19 cellular contexts compared by ENCODE assay signal in the genomic region with DNA sequence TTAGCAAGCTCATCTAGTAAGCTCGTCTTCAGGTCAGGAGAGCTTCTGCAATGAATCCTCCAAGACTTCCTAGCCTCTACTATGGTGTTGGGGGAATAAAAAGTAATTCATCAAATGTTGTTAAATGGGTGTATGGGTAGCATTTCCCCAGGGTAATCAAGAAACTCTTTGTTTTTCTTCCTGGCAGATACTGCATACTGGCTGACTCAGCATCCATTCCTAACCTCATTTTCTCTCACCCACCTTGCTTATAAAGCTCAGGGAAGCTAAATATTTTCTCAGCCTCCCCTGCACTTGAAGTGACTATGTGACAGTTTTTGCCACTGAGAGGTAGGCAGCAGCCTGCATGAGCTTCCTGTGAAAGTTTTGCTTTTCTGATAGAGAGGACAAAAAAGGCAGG.
"Had no signal": no experiment of that assay in that cellular context is flagged by ENCODE, and none has a peak within 500 bp of the region (broad histone marks: within the 10 kb centered on the region; RNA-seq: fewer than 3 reads in every experiment).

No MANE protein-coding gene starts in this region.

- H3K4me3 Mint-ChIP-seq: activated CD4-positive, alpha-beta memory T cell treated with anti-CD3 and anti-CD28 coated beads, Interleukin-2, amount 10 ng/mL, durations not matched to agents 7 days and 5 days; activated CD8-positive, alpha-beta memory T cell treated with anti-CD3 and anti-CD28 coated beads, Interleukin-2, amount 10 ng/mL, durations not matched to agents 7 days and 5 days; activated naive CD8-positive, alpha-beta T cell treated with anti-CD3 and anti-CD28 coated beads for 36 hours; endodermal cell; naive B cell; neural crest cell; stimulated activated naive CD8-positive, alpha-beta T cell treated with anti-CD3 and anti-CD28 coated beads, Interleukin-15, amount 100 ng/mL, for 72 hours had no signal

- H3K4me1 ChIP-seq: gastrocnemius medialis, left ventricle myocardium inferior, prostate gland had no signal

- H3K27ac ChIP-seq: cardiac muscle cell, gastrocnemius medialis, left ventricle myocardium inferior, prostate gland, suprapubic skin had no signal

- H3K27me3 Mint-ChIP-seq: stimulated activated naive CD8-positive, alpha-beta T cell treated with anti-CD3 and anti-CD28 coated beads, Interleukin-15, amount 100 ng/mL, for 72 hours had no signal

- H3K9me3 Mint-ChIP-seq: activated CD4-positive, alpha-beta memory T cell treated with anti-CD3 and anti-CD28 coated beads, Interleukin-2, amount 10 ng/mL, durations not matched to agents 7 days and 5 days; activated naive CD8-positive, alpha-beta T cell treated with anti-CD3 and anti-CD28 coated beads for 36 hours; endodermal cell; stimulated activated naive CD8-positive, alpha-beta T cell treated with anti-CD3 and anti-CD28 coated beads, Interleukin-15, amount 100 ng/mL, for 72 hours had no signal

- H3K27ac Mint-ChIP-seq: activated CD4-positive, alpha-beta memory T cell treated with anti-CD3 and anti-CD28 coated beads, Interleukin-2, amount 10 ng/mL, durations not matched to agents 7 days and 5 days; activated CD8-positive, alpha-beta memory T cell treated with anti-CD3 and anti-CD28 coated beads, Interleukin-2, amount 10 ng/mL, durations not matched to agents 7 days and 5 days; activated naive CD8-positive, alpha-beta T cell treated with anti-CD3 and anti-CD28 coated beads for 36 hours; endodermal cell; naive B cell; stimulated activated naive CD8-positive, alpha-beta T cell treated with anti-CD3 and anti-CD28 coated beads, Interleukin-15, amount 100 ng/mL, for 72 hours had no signal

- H3K9me3 ChIP-seq: gastrocnemius medialis, left ventricle myocardium inferior, prostate gland, suprapubic skin had no signal

- H3K36me3 Mint-ChIP-seq: activated CD8-positive, alpha-beta memory T cell treated with anti-CD3 and anti-CD28 coated beads, Interleukin-2, amount 10 ng/mL, durations not matched to agents 7 days and 5 days; activated naive CD8-positive, alpha-beta T cell treated with anti-CD3 and anti-CD28 coated beads for 36 hours; naive B cell had no signal

- H3K4me3 ChIP-seq: cardiac muscle cell, gastrocnemius medialis, left ventricle myocardium inferior, prostate gland, suprapubic skin had no signal

- H3K27me3 ChIP-seq: cardiac muscle cell, gastrocnemius medialis had no signal

- H3K4me1 Mint-ChIP-seq: activated CD4-positive, alpha-beta memory T cell treated with anti-CD3 and anti-CD28 coated beads, Interleukin-2, amount 10 ng/mL, durations not matched to agents 7 days and 5 days; activated CD8-positive, alpha-beta memory T cell treated with anti-CD3 and anti-CD28 coated beads, Interleukin-2, amount 10 ng/mL, durations not matched to agents 7 days and 5 days; endodermal cell; naive B cell; neural crest cell; stimulated activated naive CD8-positive, alpha-beta T cell treated with anti-CD3 and anti-CD28 coated beads, Interleukin-15, amount 100 ng/mL, for 72 hours had no signal

- ATAC-seq: activated CD8-positive, alpha-beta memory T cell treated with anti-CD3 and anti-CD28 coated beads, Interleukin-2, amount 10 ng/mL, durations not matched to agents 7 days and 5 days; gastrocnemius medialis; right cardiac atrium; stimulated activated naive CD8-positive, alpha-beta T cell treated with anti-CD3 and anti-CD28 coated beads, Interleukin-15, amount 100 ng/mL, for 72 hours had no signal

- H3K36me3 ChIP-seq: cardiac muscle cell, gastrocnemius medialis, left ventricle myocardium inferior, prostate gland, suprapubic skin had no signal

- DNase-seq: activated CD4-positive, alpha-beta memory T cell treated with anti-CD3 and anti-CD28 coated beads, Interleukin-2, amount 10 ng/mL, durations not matched to agents 7 days and 5 days; activated CD4-positive, alpha-beta T cell treated with anti-CD3 and anti-CD28 coated beads for 48 hours; activated CD4-positive, CD25-positive, alpha-beta regulatory T cell; activated CD8-positive, alpha-beta memory T cell treated with anti-CD3 and anti-CD28 coated beads, Interleukin-2, amount 10 ng/mL, durations not matched to agents 7 days and 5 days; activated naive CD8-positive, alpha-beta T cell treated with anti-CD3 and anti-CD28 coated beads for 36 hours; amniotic stem cell; endodermal cell; gastrocnemius medialis; kidney; left ventricle myocardium inferior; naive B cell; right cardiac atrium; small intestine; stimulated activated CD4-positive, alpha-beta T cell treated with anti-CD3 and anti-CD28 coated beads, Interleukin-4, amount 100 ng/mL, for 1 hour; stimulated activated naive CD8-positive, alpha-beta T cell treated with anti-CD3 and anti-CD28 coated beads, Interleukin-15, amount 100 ng/mL, for 72 hours had no signal
